In the genomic region with DNA sequence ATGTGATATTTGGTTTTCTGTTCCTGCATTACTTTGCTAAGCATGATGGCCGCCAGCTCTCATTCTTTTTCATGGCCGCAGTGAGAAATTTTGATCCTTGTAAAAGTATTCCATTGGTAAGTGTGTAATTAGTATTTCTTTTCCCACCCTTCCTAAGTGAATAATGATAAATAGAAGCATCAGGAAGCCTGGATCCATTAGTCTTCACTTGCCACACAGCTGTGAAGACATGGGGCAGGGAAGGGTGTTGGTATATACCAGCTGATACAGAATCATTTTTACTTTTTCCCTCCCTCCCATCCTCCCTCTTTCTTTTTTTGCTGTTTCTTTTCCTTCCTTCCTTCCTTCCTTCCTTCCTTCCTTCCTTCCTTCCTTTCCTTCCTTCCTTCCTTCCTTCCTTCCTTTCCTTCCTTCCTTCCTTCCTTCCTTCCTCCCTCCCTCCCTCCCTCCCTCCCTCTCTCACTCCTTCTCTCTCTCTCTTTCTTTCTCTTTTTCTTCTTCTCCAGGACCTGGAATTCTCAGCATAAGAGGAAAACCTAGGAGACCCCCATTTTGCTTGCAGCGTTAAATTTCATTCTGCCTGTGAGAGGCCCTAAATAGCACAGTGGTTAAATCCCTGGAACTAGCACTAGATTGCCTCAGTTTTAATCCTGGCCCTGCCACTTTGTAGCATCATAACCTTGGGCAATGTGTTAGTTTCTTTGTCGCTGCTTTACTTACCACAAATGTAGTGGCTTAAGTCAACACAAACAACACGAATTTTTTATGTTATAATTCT, we compare ENCODE assay signal across 28 cellular contexts. TPM values are rescaled to one million over a fixed set of nuclear protein-coding genes. Genes with fewer than 3 reads are reported as not detected.
DNase-seq lines count a peak whose midpoint lies in the region; TF ChIP-seq lines count a peak whose summit lies in the region.
"Had no signal": no experiment of that assay in that cellular context is flagged by ENCODE, and none has a peak within 500 bp of the region (broad histone marks: within the 10 kb centered on the region; RNA-seq: fewer than 3 reads in every experiment).

No MANE protein-coding gene starts in this region.

- CTCF ChIA-PET in A673 (lab: Charles Lee), result no interaction called here

- H3K27me3 Mint-ChIP-seq in brain (peaks cover 41% of the 10 kb centered on the region), type B pancreatic cell (peaks cover 39% of the 10 kb centered on the region)

- peak overlapping the region; percentile 80 for H3K9ac ChIP-seq in SK-N-MC (ENCODE audit: insufficient read length)
- H3K9ac ChIP-seq: BLaER1 had no signal

- H3K4me3 ChIP-seq in A673 (ENCODE audit: low read depth, low read length, poor library complexity, severe bottlenecking) (peak overlapping the region; percentile 70), SK-N-MC (peak overlapping the region; percentile 80), uterus (no peak overlapping the region)
- H3K4me3 ChIP-seq: BLaER1, GM12878 had no signal

- no peak for TF ChIP-seq POLR2A in uterus (IDR thresholded peaks at IDR 0.05)

- POLR2A ChIA-PET in A673 (lab: Charles Lee; ENCODE audit: low non-redundant PET), result no interaction called here

- no peaks in the 10 kb centered on the region for H3K4me1 Mint-ChIP-seq in brain
- no peaks in the 10 kb centered on the region for H3K4me1 Mint-ChIP-seq in type B pancreatic cell (ENCODE audit: unreplicated experiment)
- H3K4me1 Mint-ChIP-seq: CD14-positive monocyte; CD4-positive, CD25-positive, alpha-beta regulatory T cell; CD8-positive, alpha-beta memory T cell had no signal

- peaks cover 11% of the 10 kb centered on the region for H3K36me3 ChIP-seq in A673 (ENCODE audit: insufficient read depth, low read length, poor library complexity, severe bottlenecking)
- peaks cover 15% of the 10 kb centered on the region for H3K36me3 ChIP-seq in SK-N-MC (ENCODE audit: insufficient read depth, low read length)
- no peaks in the 10 kb centered on the region for H3K36me3 ChIP-seq in uterus
- H3K36me3 ChIP-seq: BE2C, BLaER1 had no signal

- H3K27ac ChIP-seq in A673 (ENCODE audit: low read depth, low read length, poor library complexity, severe bottlenecking), result peak overlapping the region; percentile 82
- peak overlapping the region; percentile 99 for H3K27ac ChIP-seq in SK-N-MC
- H3K27ac ChIP-seq in uterus, result no peak overlapping the region
- H3K27ac ChIP-seq: BLaER1 had no signal

- intact Hi-C loops in A673 (cut with micrococcal nuclease; ENCODE audit: unreplicated experiment) (loop anchor here (5.0 kb wide), 1 partner anchor 157 kb away; no protein-coding TSS in a partner anchor), uterus (cut with DNase I; ENCODE audit: low total_unique reads) (no loop called here)

- H3K27me3 ChIP-seq in A673 (replicated peaks; ENCODE audit: insufficient read depth, low read depth, low read length, poor library complexity), result no peaks in the 10 kb centered on the region
- H3K27me3 ChIP-seq in uterus, result peaks cover 0 to 6% of the 10 kb centered on the region in 2 donors

- H3K9me3 Mint-ChIP-seq in brain (peaks cover 0 to 4% (median 0%) of the 10 kb centered on the region in 5 experiments), type B pancreatic cell (no peaks in the 10 kb centered on the region)

- H3K27ac Mint-ChIP-seq in brain, result no peak overlapping the region
- H3K27ac Mint-ChIP-seq in type B pancreatic cell, result no peak overlapping the region
- H3K27ac Mint-ChIP-seq: CD14-positive monocyte; CD4-positive, alpha-beta memory T cell; CD4-positive, CD25-positive, alpha-beta regulatory T cell; CD8-positive, alpha-beta memory T cell had no signal

- no peaks in the 10 kb centered on the region for H3K36me3 Mint-ChIP-seq in brain
- no peaks in the 10 kb centered on the region for H3K36me3 Mint-ChIP-seq in type B pancreatic cell
- H3K36me3 Mint-ChIP-seq: CD14-positive monocyte; CD4-positive, alpha-beta memory T cell; CD4-positive, CD25-positive, alpha-beta regulatory T cell; CD8-positive, alpha-beta memory T cell had no signal

- H3K9me3 ChIP-seq in A673 (ENCODE audit: low read depth, low read length, poor library complexity, severe bottlenecking), result no peaks in the 10 kb centered on the region
- no peaks in the 10 kb centered on the region for H3K9me3 ChIP-seq in SK-N-MC (ENCODE audit: low read depth, low read length)
- H3K9me3 ChIP-seq in uterus, result no peaks in the 10 kb centered on the region
- H3K9me3 ChIP-seq: BE2C had no signal

- no TSS peak for BruUV-seq in A673 (replicated peaks; lab: Mats Ljungman, UMichigan)

- TF ChIP-seq CTCF in A673 (conservative IDR thresholded peaks at IDR 0.05; ENCODE audit: low read depth, low read length), result no peak
- no peak for TF ChIP-seq CTCF in brain (conservative IDR thresholded peaks at IDR 0.05)
- TF ChIP-seq CTCF in type B pancreatic cell (conservative IDR thresholded peaks at IDR 0.05), result no peak
- no peak for TF ChIP-seq CTCF in uterus (IDR thresholded peaks at IDR 0.05)

- H3K4me3 Mint-ChIP-seq in brain (peak overlapping the region in 3 of 5 experiments; percentile 17 to 52 (median 30)), type B pancreatic cell (peak overlapping the region; percentile 34)
- H3K4me3 Mint-ChIP-seq: CD4-positive, alpha-beta memory T cell; CD4-positive, CD25-positive, alpha-beta regulatory T cell; CD8-positive, alpha-beta memory T cell had no signal

- H3K4me1 ChIP-seq in A673 (ENCODE audit: insufficient read depth, low read length, poor library complexity, severe bottlenecking), result peaks cover 7% of the 10 kb centered on the region
- H3K4me1 ChIP-seq in uterus, result no peaks in the 10 kb centered on the region
- H3K4me1 ChIP-seq: BE2C had no signal

- DNase-seq in A673 (ENCODE audit: low spot score), result peak; percentile 82
- peak; percentile 83 for DNase-seq in SK-N-MC (ENCODE audit: low read depth, low spot score)
- no peak for DNase-seq in type B pancreatic cell (ENCODE audit: extremely low spot score, unreplicated experiment)
- DNase-seq in dermis blood vessel endothelial cell, result no peak
- no peak for DNase-seq in uterus
- no peak for DNase-seq in activated naive CD4-positive, alpha-beta T cell (lab: John Stamatoyannopoulos, UW)
- DNase-seq in NCI-H2107 treated with DMSO at 0.1 percent for 48 hours (lab: John Stamatoyannopoulos, UW; ENCODE audit: unreplicated experiment), result no peak
- DNase-seq: 8988T; ACHN; BE2C; C1 segment of cervical spinal cord; CD4-positive, alpha-beta memory T cell; CD4-positive, CD25-positive, alpha-beta regulatory T cell; CD8-positive, alpha-beta memory T cell; COR-L47; DMS 273 treated with DMSO at 0.1 percent for 48 hours; DMS153; DMS53; DMS79; DND-41; EL; GDM1 had no signal

RNA-seq across cellular contexts. Expression of gene NR0B1, which starts 1.4 kb away (rescaled TPM):
- total RNA-seq in A673 (2021) (54.5 and 69.6 TPM in 2 replicates), type B pancreatic cell (ENCODE audit: low replicate concordance) (12.7 and 14.1 TPM in 2 replicates), dermis blood vessel endothelial cell (not detected in 2 replicates), uterus (under 1 TPM in 1 of 4 donors, not detected in 3; 0.28 TPM)
- polyA plus RNA-seq in brain (ENCODE audit: insufficient read depth, low read depth, low replicate concordance), result 5.8 TPM
- total RNA-seq: CD4-positive, alpha-beta memory T cell; CD4-positive, CD25-positive, alpha-beta regulatory T cell; CD8-positive, alpha-beta memory T cell; Daoy; G401; GM12878 had no signal
- polyA plus RNA-seq: CD14-positive monocyte; CD4-positive, alpha-beta memory T cell; CD4-positive, CD25-positive, alpha-beta regulatory T cell; CD8-positive, alpha-beta memory T cell; GM12878 had no signal

Comparison
In these comparisons a context has a peak if more than half of its experiments do, and no peak if none do; other contexts are left out.
1. DNase-seq: peak in A673 (single experiment) and SK-N-MC (single experiment); none in type B pancreatic cell (single experiment), dermis blood vessel endothelial cell (single experiment), uterus (0 of 2), activated naive CD4-positive, alpha-beta T cell (0 of 4) and NCI-H2107 treated with DMSO at 0.1 percent for 48 hours (single experiment).
2. H3K27ac ChIP-seq: peak in A673 (single experiment) and SK-N-MC (single experiment); none in uterus (0 of 2).
3. H3K4me3 ChIP-seq: peak in A673 (single experiment) and SK-N-MC (single experiment); none in uterus (0 of 2).
4. RNA of gene NR0B1, which starts 1.4 kb away (total RNA-seq): 54.5 to 69.6 TPM in A673 and 12.7 to 14.1 TPM in type B pancreatic cell; 0.28 TPM in uterus and not detected in dermis blood vessel endothelial cell; every median in the first group is over 10 times any median in the second.